In the genomic region with DNA sequence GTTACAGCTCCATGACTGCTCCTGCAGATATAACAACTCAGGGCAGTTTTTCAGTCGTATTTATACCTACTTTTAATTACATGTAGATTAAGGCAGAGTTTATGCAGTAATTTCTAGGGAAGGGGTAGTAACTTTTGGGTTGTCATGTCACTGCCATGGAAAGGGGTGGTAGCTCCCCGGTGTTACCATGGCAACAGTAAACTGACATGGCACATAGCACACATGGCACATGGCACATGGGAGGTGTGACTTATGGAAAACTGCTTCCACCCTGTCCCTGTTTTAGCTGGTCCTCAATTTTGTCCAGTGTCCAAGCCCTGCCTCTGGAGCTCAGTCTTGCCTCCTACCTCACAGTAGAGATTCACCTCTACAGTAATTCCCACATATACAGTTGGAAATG, we compare ENCODE assay signal across 1 cellular context.
TF ChIP-seq lines count a peak whose summit lies in the region.

No MANE protein-coding gene starts in this region.

TF ChIP-seq in K562, 482 proteins besides CTCF, POLR2A, EP300 and RAD21 (continued from another document):
- TF ChIP-seq POLR2G (IDR thresholded peaks at IDR 0.05; ENCODE audit: low read depth, low read length): no peak
- TF ChIP-seq ZNF589 (CRISPR knock-in tag; IDR thresholded peaks at IDR 0.05; ENCODE audit: low read depth): no peak
- TF ChIP-seq ARID2 (IDR thresholded peaks at IDR 0.05): no peak
- TF ChIP-seq RFX5 (IDR thresholded peaks at IDR 0.05; ENCODE audit: low read depth, low read length): no peak
- TF ChIP-seq, protein P1, sequence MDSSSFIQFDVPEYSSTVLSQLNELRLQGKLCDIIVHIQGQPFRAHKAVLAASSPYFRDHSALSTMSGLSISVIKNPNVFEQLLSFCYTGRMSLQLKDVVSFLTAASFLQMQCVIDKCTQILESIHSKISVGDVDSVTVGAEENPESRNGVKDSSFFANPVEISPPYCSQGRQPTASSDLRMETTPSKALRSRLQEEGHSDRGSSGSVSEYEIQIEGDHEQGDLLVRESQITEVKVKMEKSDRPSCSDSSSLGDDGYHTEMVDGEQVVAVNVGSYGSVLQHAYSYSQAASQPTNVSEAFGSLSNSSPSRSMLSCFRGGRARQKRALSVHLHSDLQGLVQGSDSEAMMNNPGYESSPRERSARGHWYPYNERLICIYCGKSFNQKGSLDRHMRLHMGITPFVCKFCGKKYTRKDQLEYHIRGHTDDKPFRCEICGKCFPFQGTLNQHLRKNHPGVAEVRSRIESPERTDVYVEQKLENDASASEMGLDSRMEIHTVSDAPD (CRISPR knock-in tag; IDR thresholded peaks at IDR 0.05): no peak
- no peak for TF ChIP-seq ASH1L (IDR thresholded peaks at IDR 0.05; ENCODE audit: borderline replicate concordance, low read depth, partially characterized antibody)
- no peak for TF ChIP-seq TSC22D4 (tag; IDR thresholded peaks at IDR 0.05)
- no peak for TF ChIP-seq ZNF830 (CRISPR knock-in tag; IDR thresholded peaks at IDR 0.05)
- no peak for TF ChIP-seq RHOXF2B (CRISPR knock-in tag; conservative IDR thresholded peaks at IDR 0.05)
- no peak for TF ChIP-seq NFATC3 (IDR thresholded peaks at IDR 0.05)
- no peak for TF ChIP-seq MCM3 (IDR thresholded peaks at IDR 0.05)
- TF ChIP-seq, protein P2, sequence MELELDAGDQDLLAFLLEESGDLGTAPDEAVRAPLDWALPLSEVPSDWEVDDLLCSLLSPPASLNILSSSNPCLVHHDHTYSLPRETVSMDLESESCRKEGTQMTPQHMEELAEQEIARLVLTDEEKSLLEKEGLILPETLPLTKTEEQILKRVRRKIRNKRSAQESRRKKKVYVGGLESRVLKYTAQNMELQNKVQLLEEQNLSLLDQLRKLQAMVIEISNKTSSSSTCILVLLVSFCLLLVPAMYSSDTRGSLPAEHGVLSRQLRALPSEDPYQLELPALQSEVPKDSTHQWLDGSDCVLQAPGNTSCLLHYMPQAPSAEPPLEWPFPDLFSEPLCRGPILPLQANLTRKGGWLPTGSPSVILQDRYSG (tag; conservative IDR thresholded peaks at IDR 0.05; ENCODE audit: low read depth): no peak
- TF ChIP-seq PRPF4 (IDR thresholded peaks at IDR 0.05; ENCODE audit: insufficient read depth, low read depth, low read length, poor library complexity, severe bottlenecking): no peak
- TF ChIP-seq, protein P3, sequence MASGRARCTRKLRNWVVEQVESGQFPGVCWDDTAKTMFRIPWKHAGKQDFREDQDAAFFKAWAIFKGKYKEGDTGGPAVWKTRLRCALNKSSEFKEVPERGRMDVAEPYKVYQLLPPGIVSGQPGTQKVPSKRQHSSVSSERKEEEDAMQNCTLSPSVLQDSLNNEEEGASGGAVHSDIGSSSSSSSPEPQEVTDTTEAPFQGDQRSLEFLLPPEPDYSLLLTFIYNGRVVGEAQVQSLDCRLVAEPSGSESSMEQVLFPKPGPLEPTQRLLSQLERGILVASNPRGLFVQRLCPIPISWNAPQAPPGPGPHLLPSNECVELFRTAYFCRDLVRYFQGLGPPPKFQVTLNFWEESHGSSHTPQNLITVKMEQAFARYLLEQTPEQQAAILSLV (tag; IDR thresholded peaks at IDR 0.05): no peak
- 0 out of 4 replicates have a peak, but pooled peaks of 1 of the 2 experiments have one; percentile 44 for TF ChIP-seq CSDE1 (IDR thresholded peaks at IDR 0.05)
- TF ChIP-seq ELF1 (tag; IDR thresholded peaks at IDR 0.05): no peak
- TF ChIP-seq ZNF76 (CRISPR knock-in tag; IDR thresholded peaks at IDR 0.05; ENCODE audit: borderline replicate concordance): no peak
- TF ChIP-seq STAT5A (IDR thresholded peaks at IDR 0.05; ENCODE audit: borderline replicate concordance, low read length): no peak
- TF ChIP-seq, protein P4, sequence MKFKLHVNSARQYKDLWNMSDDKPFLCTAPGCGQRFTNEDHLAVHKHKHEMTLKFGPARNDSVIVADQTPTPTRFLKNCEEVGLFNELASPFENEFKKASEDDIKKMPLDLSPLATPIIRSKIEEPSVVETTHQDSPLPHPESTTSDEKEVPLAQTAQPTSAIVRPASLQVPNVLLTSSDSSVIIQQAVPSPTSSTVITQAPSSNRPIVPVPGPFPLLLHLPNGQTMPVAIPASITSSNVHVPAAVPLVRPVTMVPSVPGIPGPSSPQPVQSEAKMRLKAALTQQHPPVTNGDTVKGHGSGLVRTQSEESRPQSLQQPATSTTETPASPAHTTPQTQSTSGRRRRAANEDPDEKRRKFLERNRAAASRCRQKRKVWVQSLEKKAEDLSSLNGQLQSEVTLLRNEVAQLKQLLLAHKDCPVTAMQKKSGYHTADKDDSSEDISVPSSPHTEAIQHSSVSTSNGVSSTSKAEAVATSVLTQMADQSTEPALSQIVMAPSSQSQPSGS (CRISPR knock-in tag; IDR thresholded peaks at IDR 0.05): no peak
